ENCODE assay signal across 1 cellular context in the genomic region with DNA sequence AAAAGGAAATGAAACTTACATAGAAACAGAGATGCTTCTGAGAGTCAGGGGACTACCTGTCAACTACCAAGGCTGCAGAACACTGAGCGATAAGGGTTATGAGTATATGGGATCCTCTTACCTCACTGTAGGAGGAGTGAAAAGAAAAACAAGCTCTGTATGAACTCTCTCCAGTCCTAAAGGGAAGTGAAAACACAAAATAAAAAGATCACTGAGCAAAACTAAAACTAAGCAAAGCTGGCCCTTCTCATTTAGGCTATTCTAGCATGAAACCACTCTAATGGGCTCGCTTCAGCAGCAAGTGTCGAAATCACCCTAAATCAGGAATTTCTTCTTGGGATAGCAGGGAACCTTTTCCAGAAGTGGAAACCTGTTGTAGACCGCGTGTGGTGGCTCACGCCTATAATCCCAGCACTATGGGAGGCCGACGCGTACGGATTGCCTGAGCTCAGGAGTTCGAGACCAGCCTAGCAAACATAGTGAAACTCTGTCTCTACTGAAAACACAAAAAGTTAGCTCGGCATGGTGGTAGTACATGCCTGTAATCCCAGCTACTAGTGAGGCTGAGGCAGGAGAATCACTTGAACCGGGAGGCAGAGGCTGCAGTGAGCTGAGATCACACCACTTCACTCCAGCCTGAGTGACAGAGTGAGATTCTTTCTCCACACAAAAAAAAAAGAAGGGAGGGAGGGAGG.
A peak's percentile ranks its signal among the peaks of the same experiment; 100 is the strongest.
TF ChIP-seq lines count a peak whose summit lies in the region.

No MANE protein-coding gene starts in this region.

TF ChIP-seq in GM12878, 131 proteins besides CTCF, POLR2A, EP300 and RAD21 (continues in another document):
- 0 out of 2 replicates have a peak, but pooled peaks have one; percentile 34 for TF ChIP-seq BACH1 (IDR thresholded peaks at IDR 0.05; ENCODE audit: borderline replicate concordance)
- peak; percentile 7 to 19; a peak in 1 of 4 replicates for TF ChIP-seq BHLHE40 (IDR thresholded peaks at IDR 0.05; ENCODE audit: borderline replicate concordance in 1 of 2, low read depth in 2 of 2, low read length in 1 of 2)
- no peak for TF ChIP-seq SMAD1 (IDR thresholded peaks at IDR 0.05; ENCODE audit: low read depth, partially characterized antibody)
- peak; percentile 31; the same call in 1 of the 2 replicates for TF ChIP-seq GATAD2B (conservative IDR thresholded peaks at IDR 0.05; ENCODE audit: low read depth)
- TF ChIP-seq, protein P1, sequence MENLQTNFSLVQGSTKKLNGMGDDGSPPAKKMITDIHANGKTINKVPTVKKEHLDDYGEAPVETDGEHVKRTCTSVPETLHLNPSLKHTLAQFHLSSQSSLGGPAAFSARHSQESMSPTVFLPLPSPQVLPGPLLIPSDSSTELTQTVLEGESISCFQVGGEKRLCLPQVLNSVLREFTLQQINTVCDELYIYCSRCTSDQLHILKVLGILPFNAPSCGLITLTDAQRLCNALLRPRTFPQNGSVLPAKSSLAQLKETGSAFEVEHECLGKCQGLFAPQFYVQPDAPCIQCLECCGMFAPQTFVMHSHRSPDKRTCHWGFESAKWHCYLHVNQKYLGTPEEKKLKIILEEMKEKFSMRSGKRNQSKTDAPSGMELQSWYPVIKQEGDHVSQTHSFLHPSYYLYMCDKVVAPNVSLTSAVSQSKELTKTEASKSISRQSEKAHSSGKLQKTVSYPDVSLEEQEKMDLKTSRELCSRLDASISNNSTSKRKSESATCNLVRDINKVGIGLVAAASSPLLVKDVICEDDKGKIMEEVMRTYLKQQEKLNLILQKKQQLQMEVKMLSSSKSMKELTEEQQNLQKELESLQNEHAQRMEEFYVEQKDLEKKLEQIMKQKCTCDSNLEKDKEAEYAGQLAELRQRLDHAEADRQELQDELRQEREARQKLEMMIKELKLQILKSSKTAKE (IDR thresholded peaks at IDR 0.05; ENCODE audit: low read depth, poor library complexity, severe bottlenecking): peak; percentile 79
- TF ChIP-seq FOXM1 (IDR thresholded peaks at IDR 0.05; ENCODE audit: low read depth, low read length): peak; percentile 55; the same call in 1 of the 2 replicates
- no peak for TF ChIP-seq MTA3 (IDR thresholded peaks at IDR 0.05; ENCODE audit: borderline replicate concordance, low read length)
- TF ChIP-seq SPI1 (IDR thresholded peaks at IDR 0.05; ENCODE audit: borderline replicate concordance, insufficient read depth, low read depth, low read length): peak; percentile 91
- 0 out of 2 replicates have a peak, but pooled peaks have one; percentile 71 for TF ChIP-seq IRF4 (IDR thresholded peaks at IDR 0.05; ENCODE audit: low read depth, low read length)
- peak in 1 of 2 experiments; percentile 68; a peak in 1 of 4 replicates for TF ChIP-seq CEBPB (IDR thresholded peaks at IDR 0.05; ENCODE audit: borderline replicate concordance in 1 of 2, low read depth in 2 of 2, low read length in 2 of 2)
- TF ChIP-seq SIN3A (IDR thresholded peaks at IDR 0.05; ENCODE audit: low read depth, low read length): no peak
- TF ChIP-seq RFX5 (IDR thresholded peaks at IDR 0.05; ENCODE audit: low read depth, low read length): no peak
- TF ChIP-seq STAT3 (IDR thresholded peaks at IDR 0.05; ENCODE audit: low read depth, low read length): 0 out of 2 replicates have a peak, but pooled peaks have one; percentile 52
- no peak for TF ChIP-seq YBX1 (IDR thresholded peaks at IDR 0.05)
- no peak for TF ChIP-seq FOXK2 (IDR thresholded peaks at IDR 0.05)
- TF ChIP-seq STAT1 (conservative IDR thresholded peaks at IDR 0.05): no peak
- TF ChIP-seq NFXL1 (IDR thresholded peaks at IDR 0.05; ENCODE audit: borderline replicate concordance): no peak
- no peak for TF ChIP-seq RELA (IDR thresholded peaks at IDR 0.05; ENCODE audit: borderline replicate concordance, partially characterized antibody)
- no peak for TF ChIP-seq RB1 (IDR thresholded peaks at IDR 0.05; ENCODE audit: borderline replicate concordance)
- peak; percentile 76; the same call in 1 of the 2 replicates for TF ChIP-seq ZNF217 (IDR thresholded peaks at IDR 0.05)
- no peak for TF ChIP-seq ZNF207 (IDR thresholded peaks at IDR 0.05; ENCODE audit: borderline replicate concordance)
- TF ChIP-seq SUZ12 (IDR thresholded peaks at IDR 0.05; ENCODE audit: unreplicated experiment): no peak
- TF ChIP-seq, protein P2, sequence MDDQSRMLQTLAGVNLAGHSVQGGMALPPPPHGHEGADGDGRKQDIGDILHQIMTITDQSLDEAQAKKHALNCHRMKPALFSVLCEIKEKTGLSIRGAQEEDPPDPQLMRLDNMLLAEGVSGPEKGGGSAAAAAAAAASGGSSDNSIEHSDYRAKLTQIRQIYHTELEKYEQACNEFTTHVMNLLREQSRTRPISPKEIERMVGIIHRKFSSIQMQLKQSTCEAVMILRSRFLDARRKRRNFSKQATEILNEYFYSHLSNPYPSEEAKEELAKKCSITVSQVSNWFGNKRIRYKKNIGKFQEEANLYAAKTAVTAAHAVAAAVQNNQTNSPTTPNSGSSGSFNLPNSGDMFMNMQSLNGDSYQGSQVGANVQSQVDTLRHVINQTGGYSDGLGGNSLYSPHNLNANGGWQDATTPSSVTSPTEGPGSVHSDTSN (IDR thresholded peaks at IDR 0.05; ENCODE audit: insufficient replicate concordance, low read depth, low read length): no peak
- TF ChIP-seq TARDBP (IDR thresholded peaks at IDR 0.05; ENCODE audit: borderline replicate concordance): no peak
- no peak for TF ChIP-seq CEBPZ (IDR thresholded peaks at IDR 0.05; ENCODE audit: low read depth, low read length)
- TF ChIP-seq ZBTB40 (IDR thresholded peaks at IDR 0.05; ENCODE audit: borderline replicate concordance): no peak
- TF ChIP-seq MYC (IDR thresholded peaks at IDR 0.05; ENCODE audit: insufficient read depth, insufficient read length, insufficient replicate concordance, low read length, severe bottlenecking): no peak
- peak; percentile 82; the same call in 1 of the 2 replicates for TF ChIP-seq NBN (IDR thresholded peaks at IDR 0.05)
- TF ChIP-seq RAD51 (IDR thresholded peaks at IDR 0.05): no peak
- TF ChIP-seq, protein P3, sequence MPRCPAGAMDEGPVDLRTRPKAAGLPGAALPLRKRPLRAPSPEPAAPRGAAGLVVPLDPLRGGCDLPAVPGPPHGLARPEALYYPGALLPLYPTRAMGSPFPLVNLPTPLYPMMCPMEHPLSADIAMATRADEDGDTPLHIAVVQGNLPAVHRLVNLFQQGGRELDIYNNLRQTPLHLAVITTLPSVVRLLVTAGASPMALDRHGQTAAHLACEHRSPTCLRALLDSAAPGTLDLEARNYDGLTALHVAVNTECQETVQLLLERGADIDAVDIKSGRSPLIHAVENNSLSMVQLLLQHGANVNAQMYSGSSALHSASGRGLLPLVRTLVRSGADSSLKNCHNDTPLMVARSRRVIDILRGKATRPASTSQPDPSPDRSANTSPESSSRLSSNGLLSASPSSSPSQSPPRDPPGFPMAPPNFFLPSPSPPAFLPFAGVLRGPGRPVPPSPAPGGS (IDR thresholded peaks at IDR 0.05; ENCODE audit: borderline replicate concordance, insufficient read depth, low read depth, low read length, poor library complexity, severe bottlenecking): no peak
- 0 out of 2 replicates have a peak, but pooled peaks have one; percentile 24 for TF ChIP-seq GABPA (IDR thresholded peaks at IDR 0.05; ENCODE audit: low read depth)
- TF ChIP-seq BCL11A (IDR thresholded peaks at IDR 0.05; ENCODE audit: low read depth, low read length): peak; percentile 63; the same call in 1 of the 2 replicates
- peak in 1 of 2 experiments; percentile 66; a peak in 2 of 4 replicates for TF ChIP-seq ETV6 (conservative IDR thresholded peaks at IDR 0.05 in 1 of 2, IDR thresholded peaks at IDR 0.05 in 1 of 2; ENCODE audit: borderline replicate concordance in 1 of 2, low read depth in 1 of 2)
- TF ChIP-seq, protein P4, sequence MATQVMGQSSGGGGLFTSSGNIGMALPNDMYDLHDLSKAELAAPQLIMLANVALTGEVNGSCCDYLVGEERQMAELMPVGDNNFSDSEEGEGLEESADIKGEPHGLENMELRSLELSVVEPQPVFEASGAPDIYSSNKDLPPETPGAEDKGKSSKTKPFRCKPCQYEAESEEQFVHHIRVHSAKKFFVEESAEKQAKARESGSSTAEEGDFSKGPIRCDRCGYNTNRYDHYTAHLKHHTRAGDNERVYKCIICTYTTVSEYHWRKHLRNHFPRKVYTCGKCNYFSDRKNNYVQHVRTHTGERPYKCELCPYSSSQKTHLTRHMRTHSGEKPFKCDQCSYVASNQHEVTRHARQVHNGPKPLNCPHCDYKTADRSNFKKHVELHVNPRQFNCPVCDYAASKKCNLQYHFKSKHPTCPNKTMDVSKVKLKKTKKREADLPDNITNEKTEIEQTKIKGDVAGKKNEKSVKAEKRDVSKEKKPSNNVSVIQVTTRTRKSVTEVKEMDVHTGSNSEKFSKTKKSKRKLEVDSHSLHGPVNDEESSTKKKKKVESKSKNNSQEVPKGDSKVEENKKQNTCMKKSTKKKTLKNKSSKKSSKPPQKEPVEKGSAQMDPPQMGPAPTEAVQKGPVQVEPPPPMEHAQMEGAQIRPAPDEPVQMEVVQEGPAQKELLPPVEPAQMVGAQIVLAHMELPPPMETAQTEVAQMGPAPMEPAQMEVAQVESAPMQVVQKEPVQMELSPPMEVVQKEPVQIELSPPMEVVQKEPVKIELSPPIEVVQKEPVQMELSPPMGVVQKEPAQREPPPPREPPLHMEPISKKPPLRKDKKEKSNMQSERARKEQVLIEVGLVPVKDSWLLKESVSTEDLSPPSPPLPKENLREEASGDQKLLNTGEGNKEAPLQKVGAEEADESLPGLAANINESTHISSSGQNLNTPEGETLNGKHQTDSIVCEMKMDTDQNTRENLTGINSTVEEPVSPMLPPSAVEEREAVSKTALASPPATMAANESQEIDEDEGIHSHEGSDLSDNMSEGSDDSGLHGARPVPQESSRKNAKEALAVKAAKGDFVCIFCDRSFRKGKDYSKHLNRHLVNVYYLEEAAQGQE (IDR thresholded peaks at IDR 0.05; ENCODE audit: low read depth, low read length): no peak
- TF ChIP-seq NR2F1 (conservative IDR thresholded peaks at IDR 0.05): no peak
- TF ChIP-seq, protein P5, sequence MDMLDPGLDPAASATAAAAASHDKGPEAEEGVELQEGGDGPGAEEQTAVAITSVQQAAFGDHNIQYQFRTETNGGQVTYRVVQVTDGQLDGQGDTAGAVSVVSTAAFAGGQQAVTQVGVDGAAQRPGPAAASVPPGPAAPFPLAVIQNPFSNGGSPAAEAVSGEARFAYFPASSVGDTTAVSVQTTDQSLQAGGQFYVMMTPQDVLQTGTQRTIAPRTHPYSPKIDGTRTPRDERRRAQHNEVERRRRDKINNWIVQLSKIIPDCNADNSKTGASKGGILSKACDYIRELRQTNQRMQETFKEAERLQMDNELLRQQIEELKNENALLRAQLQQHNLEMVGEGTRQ (IDR thresholded peaks at IDR 0.05; ENCODE audit: borderline replicate concordance, low read depth, low read length): no peak
- TF ChIP-seq IKZF2 (IDR thresholded peaks at IDR 0.05): peak; percentile 96
- TF ChIP-seq LARP7 (IDR thresholded peaks at IDR 0.05): no peak
- TF ChIP-seq SREBF1 (IDR thresholded peaks at IDR 0.05; ENCODE audit: low read length): no peak
- no peak for TF ChIP-seq ELK1 (IDR thresholded peaks at IDR 0.05; ENCODE audit: low read depth, low read length)
